1 cellular context compared by ENCODE assay signal in the genomic region with DNA sequence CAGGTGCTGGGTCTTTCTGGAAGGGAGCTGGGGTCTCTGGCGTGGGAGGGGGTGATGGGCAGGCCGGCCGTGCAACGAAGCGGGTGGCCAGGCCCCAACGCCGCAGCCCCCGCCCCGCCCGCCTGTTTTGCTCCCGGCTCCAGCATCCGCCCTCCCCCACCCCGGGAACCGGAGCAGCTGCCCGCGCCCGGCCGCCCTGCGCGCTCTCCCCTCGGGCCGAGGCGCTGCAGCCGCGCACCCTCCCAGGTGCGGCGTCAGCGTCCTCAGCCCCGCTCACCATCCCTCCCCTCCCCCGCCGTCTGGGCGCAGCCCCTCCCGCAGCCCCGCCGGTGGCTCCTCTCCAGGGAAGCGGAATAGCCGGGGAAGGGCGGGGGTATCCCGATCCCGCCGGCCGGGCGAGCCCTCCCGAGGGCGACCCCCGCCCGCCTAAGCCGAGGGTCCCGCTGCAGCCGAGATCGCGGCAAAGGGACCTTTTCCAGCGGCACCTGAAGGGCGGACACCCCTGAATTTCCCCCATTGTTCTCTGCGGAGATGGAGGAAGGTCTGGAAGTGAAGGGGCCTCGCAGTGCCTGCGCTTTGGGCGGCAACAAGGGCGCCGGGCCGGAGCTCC.
TF ChIP-seq lines count a peak whose summit lies in the region.

No MANE protein-coding gene starts in this region.

TF ChIP-seq in HepG2, 621 proteins besides CTCF, POLR2A, EP300 and RAD21:
- TF ChIP-seq, protein P1, sequence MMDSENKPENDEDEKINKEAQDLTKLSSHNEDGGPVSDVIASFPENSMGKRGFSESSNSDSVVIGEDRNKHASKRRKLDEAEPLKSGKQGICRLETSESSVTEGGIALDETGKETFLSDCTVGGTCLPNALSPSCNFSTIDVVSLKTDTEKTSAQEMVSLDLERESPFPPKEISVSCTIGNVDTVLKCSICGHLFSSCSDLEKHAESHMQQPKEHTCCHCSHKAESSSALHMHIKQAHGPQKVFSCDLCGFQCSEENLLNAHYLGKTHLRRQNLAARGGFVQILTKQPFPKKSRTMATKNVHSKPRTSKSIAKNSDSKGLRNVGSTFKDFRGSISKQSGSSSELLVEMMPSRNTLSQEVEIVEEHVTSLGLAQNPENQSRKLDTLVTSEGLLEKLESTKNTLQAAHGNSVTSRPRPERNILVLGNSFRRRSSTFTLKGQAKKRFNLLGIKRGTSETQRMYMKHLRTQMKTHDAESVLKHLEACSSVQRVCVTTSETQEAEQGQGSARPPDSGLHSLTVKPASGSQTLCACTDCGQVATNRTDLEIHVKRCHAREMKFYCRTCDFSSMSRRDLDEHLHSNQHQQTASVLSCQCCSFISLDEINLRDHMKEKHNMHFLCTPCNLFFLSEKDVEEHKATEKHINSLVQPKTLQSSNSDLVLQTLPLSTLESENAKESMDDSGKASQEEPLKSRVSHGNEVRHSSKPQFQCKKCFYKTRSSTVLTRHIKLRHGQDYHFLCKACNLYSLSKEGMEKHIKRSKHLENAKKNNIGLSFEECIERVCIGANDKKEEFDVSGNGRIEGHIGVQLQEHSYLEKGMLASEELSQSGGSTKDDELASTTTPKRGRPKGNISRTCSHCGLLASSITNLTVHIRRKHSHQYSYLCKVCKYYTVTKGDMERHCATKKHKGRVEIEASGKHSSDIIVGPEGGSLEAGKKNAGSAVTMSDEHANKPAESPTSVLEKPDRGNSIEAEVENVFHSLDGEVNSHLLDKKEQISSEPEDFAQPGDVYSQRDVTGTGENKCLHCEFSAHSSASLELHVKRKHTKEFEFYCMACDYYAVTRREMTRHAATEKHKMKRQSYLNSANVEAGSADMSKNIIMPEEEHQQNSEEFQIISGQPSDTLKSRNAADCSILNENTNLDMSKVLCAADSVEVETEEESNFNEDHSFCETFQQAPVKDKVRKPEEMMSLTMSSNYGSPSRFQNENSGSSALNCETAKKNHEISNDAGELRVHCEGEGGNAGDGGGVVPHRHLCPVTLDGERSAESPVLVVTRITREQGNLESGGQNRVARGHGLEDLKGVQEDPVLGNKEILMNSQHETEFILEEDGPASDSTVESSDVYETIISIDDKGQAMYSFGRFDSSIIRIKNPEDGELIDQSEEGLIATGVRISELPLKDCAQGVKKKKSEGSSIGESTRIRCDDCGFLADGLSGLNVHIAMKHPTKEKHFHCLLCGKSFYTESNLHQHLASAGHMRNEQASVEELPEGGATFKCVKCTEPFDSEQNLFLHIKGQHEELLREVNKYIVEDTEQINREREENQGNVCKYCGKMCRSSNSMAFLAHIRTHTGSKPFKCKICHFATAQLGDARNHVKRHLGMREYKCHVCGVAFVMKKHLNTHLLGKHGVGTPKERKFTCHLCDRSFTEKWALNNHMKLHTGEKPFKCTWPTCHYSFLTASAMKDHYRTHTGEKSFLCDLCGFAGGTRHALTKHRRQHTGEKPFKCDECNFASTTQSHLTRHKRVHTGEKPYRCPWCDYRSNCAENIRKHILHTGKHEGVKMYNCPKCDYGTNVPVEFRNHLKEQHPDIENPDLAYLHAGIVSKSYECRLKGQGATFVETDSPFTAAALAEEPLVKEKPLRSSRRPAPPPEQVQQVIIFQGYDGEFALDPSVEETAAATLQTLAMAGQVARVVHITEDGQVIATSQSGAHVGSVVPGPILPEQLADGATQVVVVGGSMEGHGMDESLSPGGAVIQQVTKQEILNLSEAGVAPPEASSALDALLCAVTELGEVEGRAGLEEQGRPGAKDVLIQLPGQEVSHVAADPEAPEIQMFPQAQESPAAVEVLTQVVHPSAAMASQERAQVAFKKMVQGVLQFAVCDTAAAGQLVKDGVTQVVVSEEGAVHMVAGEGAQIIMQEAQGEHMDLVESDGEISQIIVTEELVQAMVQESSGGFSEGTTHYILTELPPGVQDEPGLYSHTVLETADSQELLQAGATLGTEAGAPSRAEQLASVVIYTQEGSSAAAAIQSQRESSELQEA (CRISPR knock-in tag; IDR thresholded peaks at IDR 0.05; ENCODE audit: not compliant biosample characterization), result no peak
- TF ChIP-seq ZNF274 (CRISPR knock-in tag; IDR thresholded peaks at IDR 0.05), result no peak
- TF ChIP-seq, protein P2, sequence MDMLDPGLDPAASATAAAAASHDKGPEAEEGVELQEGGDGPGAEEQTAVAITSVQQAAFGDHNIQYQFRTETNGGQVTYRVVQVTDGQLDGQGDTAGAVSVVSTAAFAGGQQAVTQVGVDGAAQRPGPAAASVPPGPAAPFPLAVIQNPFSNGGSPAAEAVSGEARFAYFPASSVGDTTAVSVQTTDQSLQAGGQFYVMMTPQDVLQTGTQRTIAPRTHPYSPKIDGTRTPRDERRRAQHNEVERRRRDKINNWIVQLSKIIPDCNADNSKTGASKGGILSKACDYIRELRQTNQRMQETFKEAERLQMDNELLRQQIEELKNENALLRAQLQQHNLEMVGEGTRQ (IDR thresholded peaks at IDR 0.05; ENCODE audit: low read depth, low read length), result no peak
- TF ChIP-seq, protein P2 (CRISPR knock-in tag; IDR thresholded peaks at IDR 0.05; ENCODE audit: borderline replicate concordance), result no peak
- TF ChIP-seq KLF13 (CRISPR knock-in tag; IDR thresholded peaks at IDR 0.05), result no peak
- TF ChIP-seq HNF4A (CRISPR knock-in tag; IDR thresholded peaks at IDR 0.05), result no peak
- TF ChIP-seq HNRNPK (IDR thresholded peaks at IDR 0.05; ENCODE audit: low read depth, low read length, poor library complexity, severe bottlenecking), result no peak
- TF ChIP-seq MAF1 (CRISPR knock-in tag; IDR thresholded peaks at IDR 0.05; ENCODE audit: borderline replicate concordance), result no peak
- TF ChIP-seq DMAP1 (CRISPR knock-in tag; IDR thresholded peaks at IDR 0.05), result no peak
- TF ChIP-seq ZC3H4 (CRISPR knock-in tag; IDR thresholded peaks at IDR 0.05; ENCODE audit: borderline replicate concordance), result no peak
- TF ChIP-seq TBX3 (IDR thresholded peaks at IDR 0.05; ENCODE audit: borderline replicate concordance), result no peak
